ENCODE assay signal across 1 cellular context in the genomic region with DNA sequence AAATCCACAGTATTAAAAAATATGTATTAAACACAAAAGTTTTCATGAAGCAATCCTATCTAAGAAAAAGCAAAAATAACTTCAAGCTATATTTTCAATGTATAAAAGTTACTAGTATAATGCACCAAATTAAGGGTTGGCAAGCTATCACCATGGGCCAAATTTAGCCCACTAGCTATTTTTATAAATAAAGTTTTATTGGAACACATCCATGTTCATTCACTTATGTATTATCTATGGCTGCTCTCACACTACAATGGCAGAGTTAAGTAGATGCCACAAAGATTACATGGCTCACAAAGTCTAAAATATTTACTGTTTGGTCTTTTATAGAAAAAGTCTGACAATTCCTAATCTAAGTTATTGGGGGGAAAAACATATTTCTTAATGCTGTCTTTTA.
TF ChIP-seq lines count a peak whose summit lies in the region.

No MANE protein-coding gene starts in this region.

TF ChIP-seq in K562, 482 proteins besides CTCF, POLR2A, EP300 and RAD21:
- peak; percentile 85 for TF ChIP-seq ZBTB40 (IDR thresholded peaks at IDR 0.05)
- TF ChIP-seq ZBTB40 (CRISPR knock-in tag; IDR thresholded peaks at IDR 0.05) = 0 out of 2 replicates have a peak, but pooled peaks have one; percentile 18
- TF ChIP-seq MYC (IDR thresholded peaks at IDR 0.05; ENCODE audit: low read depth, low read length) = no peak
- no peak for TF ChIP-seq MYC (CRISPR knock-in tag; IDR thresholded peaks at IDR 0.05; ENCODE audit: borderline replicate concordance, low read depth)
